In the genomic region with DNA sequence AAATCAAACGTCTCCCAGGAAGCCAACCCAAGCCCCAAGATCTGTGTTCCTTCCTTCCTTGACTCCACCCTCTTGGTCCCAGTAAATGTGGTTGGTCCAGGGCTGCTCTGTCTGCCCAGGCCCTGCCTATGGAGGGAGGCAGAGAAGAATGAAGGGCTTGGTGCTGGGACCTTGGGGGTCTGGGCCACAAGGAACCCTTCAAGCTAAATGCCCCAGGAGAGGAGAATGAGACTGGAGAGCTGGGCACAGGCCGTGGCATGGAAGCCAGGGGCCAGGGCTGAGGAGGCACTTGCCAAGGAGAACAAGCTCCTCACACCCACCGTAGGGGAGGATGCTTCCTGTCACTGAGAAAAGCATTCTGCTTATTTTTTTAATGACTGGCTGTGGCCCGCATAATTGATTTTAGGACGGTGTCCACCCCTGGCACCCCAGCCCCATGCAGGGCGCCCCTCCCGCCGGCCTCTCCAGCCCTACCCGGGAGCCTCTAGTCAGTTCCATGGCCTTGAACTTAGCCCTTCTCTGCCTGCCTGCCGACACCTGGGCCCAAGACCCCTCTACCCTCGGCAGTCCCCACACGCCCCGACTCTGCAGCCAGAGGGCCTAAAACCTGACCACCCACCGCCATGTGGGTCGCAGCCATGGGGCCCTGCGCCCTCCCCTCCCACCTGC, we compare ENCODE assay signal across 1 cellular context.
TF ChIP-seq lines count a peak whose summit lies in the region.

No MANE protein-coding gene starts in this region.

TF ChIP-seq in GM23338, 12 proteins besides CTCF, POLR2A, EP300 and RAD21 (continued from another document):
- TF ChIP-seq, protein P1, sequence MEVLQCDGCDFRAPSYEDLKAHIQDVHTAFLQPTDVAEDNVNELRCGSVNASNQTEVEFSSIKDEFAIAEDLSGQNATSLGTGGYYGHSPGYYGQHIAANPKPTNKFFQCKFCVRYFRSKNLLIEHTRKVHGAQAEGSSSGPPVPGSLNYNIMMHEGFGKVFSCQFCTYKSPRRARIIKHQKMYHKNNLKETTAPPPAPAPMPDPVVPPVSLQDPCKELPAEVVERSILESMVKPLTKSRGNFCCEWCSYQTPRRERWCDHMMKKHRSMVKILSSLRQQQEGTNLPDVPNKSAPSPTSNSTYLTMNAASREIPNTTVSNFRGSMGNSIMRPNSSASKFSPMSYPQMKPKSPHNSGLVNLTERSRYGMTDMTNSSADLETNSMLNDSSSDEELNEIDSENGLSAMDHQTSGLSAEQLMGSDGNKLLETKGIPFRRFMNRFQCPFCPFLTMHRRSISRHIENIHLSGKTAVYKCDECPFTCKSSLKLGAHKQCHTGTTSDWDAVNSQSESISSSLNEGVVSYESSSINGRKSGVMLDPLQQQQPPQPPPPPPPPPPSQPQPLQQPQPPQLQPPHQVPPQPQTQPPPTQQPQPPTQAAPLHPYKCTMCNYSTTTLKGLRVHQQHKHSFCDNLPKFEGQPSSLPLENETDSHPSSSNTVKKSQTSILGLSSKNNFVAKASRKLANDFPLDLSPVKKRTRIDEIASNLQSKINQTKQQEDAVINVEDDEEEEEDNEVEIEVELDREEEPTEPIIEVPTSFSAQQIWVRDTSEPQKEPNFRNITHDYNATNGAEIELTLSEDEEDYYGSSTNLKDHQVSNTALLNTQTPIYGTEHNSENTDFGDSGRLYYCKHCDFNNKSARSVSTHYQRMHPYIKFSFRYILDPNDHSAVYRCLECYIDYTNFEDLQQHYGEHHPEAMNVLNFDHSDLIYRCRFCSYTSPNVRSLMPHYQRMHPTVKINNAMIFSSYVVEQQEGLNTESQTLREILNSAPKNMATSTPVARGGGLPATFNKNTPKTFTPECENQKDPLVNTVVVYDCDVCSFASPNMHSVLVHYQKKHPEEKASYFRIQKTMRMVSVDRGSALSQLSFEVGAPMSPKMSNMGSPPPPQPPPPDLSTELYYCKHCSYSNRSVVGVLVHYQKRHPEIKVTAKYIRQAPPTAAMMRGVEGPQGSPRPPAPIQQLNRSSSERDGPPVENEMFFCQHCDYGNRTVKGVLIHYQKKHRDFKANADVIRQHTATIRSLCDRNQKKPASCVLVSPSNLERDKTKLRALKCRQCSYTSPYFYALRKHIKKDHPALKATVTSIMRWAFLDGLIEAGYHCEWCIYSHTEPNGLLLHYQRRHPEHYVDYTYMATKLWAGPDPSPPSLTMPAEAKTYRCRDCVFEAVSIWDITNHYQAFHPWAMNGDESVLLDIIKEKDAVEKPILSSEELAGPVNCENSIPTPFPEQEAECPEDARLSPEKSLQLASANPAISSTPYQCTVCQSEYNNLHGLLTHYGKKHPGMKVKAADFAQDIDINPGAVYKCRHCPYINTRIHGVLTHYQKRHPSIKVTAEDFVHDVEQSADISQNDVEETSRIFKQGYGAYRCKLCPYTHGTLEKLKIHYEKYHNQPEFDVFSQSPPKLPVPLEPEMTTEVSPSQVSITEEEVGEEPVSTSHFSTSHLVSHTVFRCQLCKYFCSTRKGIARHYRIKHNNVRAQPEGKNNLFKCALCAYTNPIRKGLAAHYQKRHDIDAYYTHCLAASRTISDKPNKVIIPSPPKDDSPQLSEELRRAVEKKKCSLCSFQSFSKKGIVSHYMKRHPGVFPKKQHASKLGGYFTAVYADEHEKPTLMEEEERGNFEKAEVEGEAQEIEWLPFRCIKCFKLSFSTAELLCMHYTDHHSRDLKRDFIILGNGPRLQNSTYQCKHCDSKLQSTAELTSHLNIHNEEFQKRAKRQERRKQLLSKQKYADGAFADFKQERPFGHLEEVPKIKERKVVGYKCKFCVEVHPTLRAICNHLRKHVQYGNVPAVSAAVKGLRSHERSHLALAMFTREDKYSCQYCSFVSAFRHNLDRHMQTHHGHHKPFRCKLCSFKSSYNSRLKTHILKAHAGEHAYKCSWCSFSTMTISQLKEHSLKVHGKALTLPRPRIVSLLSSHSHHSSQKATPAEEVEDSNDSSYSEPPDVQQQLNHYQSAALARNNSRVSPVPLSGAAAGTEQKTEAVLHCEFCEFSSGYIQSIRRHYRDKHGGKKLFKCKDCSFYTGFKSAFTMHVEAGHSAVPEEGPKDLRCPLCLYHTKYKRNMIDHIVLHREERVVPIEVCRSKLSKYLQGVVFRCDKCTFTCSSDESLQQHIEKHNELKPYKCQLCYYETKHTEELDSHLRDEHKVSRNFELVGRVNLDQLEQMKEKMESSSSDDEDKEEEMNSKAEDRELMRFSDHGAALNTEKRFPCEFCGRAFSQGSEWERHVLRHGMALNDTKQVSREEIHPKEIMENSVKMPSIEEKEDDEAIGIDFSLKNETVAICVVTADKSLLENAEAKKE (CRISPR knock-in tag; IDR thresholded peaks at IDR 0.05): no peak
- TF ChIP-seq, protein P2, sequence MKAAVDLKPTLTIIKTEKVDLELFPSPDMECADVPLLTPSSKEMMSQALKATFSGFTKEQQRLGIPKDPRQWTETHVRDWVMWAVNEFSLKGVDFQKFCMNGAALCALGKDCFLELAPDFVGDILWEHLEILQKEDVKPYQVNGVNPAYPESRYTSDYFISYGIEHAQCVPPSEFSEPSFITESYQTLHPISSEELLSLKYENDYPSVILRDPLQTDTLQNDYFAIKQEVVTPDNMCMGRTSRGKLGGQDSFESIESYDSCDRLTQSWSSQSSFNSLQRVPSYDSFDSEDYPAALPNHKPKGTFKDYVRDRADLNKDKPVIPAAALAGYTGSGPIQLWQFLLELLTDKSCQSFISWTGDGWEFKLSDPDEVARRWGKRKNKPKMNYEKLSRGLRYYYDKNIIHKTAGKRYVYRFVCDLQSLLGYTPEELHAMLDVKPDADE (IDR thresholded peaks at IDR 0.05): no peak
- TF ChIP-seq EZH2 (IDR thresholded peaks at IDR 0.05; ENCODE audit: low read depth, unreplicated experiment) (no peak), EZH2phosphoT487 (IDR thresholded peaks at IDR 0.05; ENCODE audit: unreplicated experiment) (no peak), CREB1 (CRISPR knock-in tag; IDR thresholded peaks at IDR 0.05; ENCODE audit: low read depth) (no peak)
- TF ChIP-seq, protein P3, sequence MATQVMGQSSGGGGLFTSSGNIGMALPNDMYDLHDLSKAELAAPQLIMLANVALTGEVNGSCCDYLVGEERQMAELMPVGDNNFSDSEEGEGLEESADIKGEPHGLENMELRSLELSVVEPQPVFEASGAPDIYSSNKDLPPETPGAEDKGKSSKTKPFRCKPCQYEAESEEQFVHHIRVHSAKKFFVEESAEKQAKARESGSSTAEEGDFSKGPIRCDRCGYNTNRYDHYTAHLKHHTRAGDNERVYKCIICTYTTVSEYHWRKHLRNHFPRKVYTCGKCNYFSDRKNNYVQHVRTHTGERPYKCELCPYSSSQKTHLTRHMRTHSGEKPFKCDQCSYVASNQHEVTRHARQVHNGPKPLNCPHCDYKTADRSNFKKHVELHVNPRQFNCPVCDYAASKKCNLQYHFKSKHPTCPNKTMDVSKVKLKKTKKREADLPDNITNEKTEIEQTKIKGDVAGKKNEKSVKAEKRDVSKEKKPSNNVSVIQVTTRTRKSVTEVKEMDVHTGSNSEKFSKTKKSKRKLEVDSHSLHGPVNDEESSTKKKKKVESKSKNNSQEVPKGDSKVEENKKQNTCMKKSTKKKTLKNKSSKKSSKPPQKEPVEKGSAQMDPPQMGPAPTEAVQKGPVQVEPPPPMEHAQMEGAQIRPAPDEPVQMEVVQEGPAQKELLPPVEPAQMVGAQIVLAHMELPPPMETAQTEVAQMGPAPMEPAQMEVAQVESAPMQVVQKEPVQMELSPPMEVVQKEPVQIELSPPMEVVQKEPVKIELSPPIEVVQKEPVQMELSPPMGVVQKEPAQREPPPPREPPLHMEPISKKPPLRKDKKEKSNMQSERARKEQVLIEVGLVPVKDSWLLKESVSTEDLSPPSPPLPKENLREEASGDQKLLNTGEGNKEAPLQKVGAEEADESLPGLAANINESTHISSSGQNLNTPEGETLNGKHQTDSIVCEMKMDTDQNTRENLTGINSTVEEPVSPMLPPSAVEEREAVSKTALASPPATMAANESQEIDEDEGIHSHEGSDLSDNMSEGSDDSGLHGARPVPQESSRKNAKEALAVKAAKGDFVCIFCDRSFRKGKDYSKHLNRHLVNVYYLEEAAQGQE (IDR thresholded peaks at IDR 0.05; ENCODE audit: unreplicated experiment): no peak
